ENCODE assay signal across 25 cellular contexts in the genomic region with DNA sequence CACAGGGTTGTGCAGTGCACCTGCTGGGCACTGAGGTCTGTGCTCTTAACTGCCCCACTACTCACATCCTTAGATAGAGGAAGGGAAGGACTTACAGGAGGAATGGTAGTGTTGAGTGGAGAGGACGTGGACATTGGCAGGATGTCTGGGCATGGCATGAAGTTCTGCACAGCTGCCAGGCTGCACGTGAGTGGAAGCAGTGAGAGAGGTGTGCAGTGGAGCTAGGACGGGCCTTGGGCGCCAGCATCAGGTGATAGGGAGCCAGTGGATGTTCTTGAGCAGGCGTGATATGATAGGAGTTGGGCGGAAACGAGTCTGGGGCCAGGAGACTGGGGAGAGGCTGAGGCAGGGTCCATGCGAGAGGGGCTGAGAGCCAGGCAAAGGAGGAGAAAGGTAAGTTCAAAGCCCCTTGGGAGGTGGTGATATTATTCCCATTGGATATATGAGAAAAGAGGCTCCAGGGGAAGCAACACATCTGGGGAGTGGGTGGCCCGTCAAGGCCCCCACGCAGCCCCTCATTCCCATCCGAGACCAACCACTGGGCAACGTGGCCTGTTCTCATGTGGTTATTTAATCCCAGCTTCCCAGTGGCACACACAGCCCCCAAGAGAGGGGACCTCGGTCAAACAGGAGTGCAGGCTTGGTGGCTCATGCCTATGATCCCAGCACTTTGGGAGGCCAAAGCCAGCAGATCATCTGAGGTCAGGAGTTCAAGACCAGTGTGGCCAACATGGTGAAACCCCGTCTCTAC. TPM values are rescaled to one million over a fixed set of nuclear protein-coding genes. Genes with fewer than 3 reads are reported as not detected.
DNase-seq lines count a peak whose midpoint lies in the region; ATAC-seq and TF ChIP-seq lines count a peak whose summit lies in the region.
"Had no signal": no experiment of that assay in that cellular context is flagged by ENCODE, and none has a peak within 500 bp of the region (broad histone marks: within the 10 kb centered on the region; RNA-seq: fewer than 3 reads in every experiment).

No MANE protein-coding gene starts in this region.

- H3K27ac Mint-ChIP-seq in CD14-positive monocyte, result no peak overlapping the region
- H3K27ac Mint-ChIP-seq: activated CD4-positive, alpha-beta T cell treated with anti-CD3 and anti-CD28 coated beads, Interleukin-2, amount 10 ng/mL, durations not matched to agents 24 days and 14 days; activated naive CD8-positive, alpha-beta T cell; CD4-positive, alpha-beta T cell; neural progenitor cell; stimulated activated naive CD8-positive, alpha-beta T cell treated with anti-CD3 and anti-CD28 coated beads, Interleukin-15, amount 100 ng/mL, for 72 hours had no signal

- no peaks in the 10 kb centered on the region for H3K36me3 ChIP-seq in trophoblast cell (ENCODE audit: control insufficient read depth in 1 of 2, insufficient read depth in 2 of 2, low read length in 2 of 2)
- no peaks in the 10 kb centered on the region for H3K36me3 ChIP-seq in MG63
- H3K36me3 ChIP-seq: neural progenitor cell, prostate gland, tibial artery had no signal

- no peak overlapping the region for H3K23ac ChIP-seq in trophoblast cell (ENCODE audit: low read length)

- no peaks in the 10 kb centered on the region for H3K4me1 ChIP-seq in trophoblast cell (ENCODE audit: control insufficient read depth in 1 of 2, insufficient read depth in 2 of 2, low read length in 2 of 2)
- H3K4me1 ChIP-seq: prostate gland had no signal

- H3K4me3 ChIP-seq in trophoblast cell (ENCODE audit: low read depth, low read length) (peak overlapping the region; percentile 2), MG63 (no peak overlapping the region)
- H3K4me3 ChIP-seq: neural progenitor cell, prostate gland, tibial artery had no signal

- no peaks in the 10 kb centered on the region for H3K27me3 ChIP-seq in trophoblast cell (ENCODE audit: insufficient read depth, low read length)
- no peaks in the 10 kb centered on the region for H3K27me3 ChIP-seq in MG63
- H3K27me3 ChIP-seq: neural progenitor cell had no signal

- no peaks in the 10 kb centered on the region for H3K79me2 ChIP-seq in trophoblast cell (ENCODE audit: control insufficient read depth, insufficient read depth, low read length, poor library complexity)

- H3K79me1 ChIP-seq in trophoblast cell (ENCODE audit: low read length), result no peaks in the 10 kb centered on the region

- no peak overlapping the region for H3K4me2 ChIP-seq in trophoblast cell (ENCODE audit: low read length)
- H3K4me2 ChIP-seq: neural progenitor cell had no signal

- no peak overlapping the region for H3K18ac ChIP-seq in trophoblast cell (ENCODE audit: low read length)

- no peak overlapping the region for H4K8ac ChIP-seq in trophoblast cell (ENCODE audit: low read depth, low read length)

- H2BK5ac ChIP-seq in trophoblast cell (ENCODE audit: low read depth, low read length, poor library complexity), result no peak overlapping the region

- H2BK120ac ChIP-seq in trophoblast cell (ENCODE audit: insufficient read depth, low read length, poor library complexity), result no peak overlapping the region

- no peak overlapping the region for H2BK12ac ChIP-seq in trophoblast cell (ENCODE audit: low read length)

- WGBS in trophoblast cell (ENCODE audit: extremely low coverage, insufficient coverage, insufficient read length), result no CpG with 5 or more reads among the region's 14 CpGs

- no peak overlapping the region for H3K4ac ChIP-seq in trophoblast cell (ENCODE audit: low read depth, low read length)

- ATAC-seq in left ventricle myocardium superior, result peak; percentile 96
- ATAC-seq: stimulated activated naive CD8-positive, alpha-beta T cell treated with anti-CD3 and anti-CD28 coated beads, Interleukin-15, amount 100 ng/mL, for 72 hours had no signal

- intact Hi-C loops in CD14-positive monocyte (cut with micrococcal nuclease), result no loop called here
- intact Hi-C loops in left ventricle myocardium superior (cut with micrococcal nuclease), result no loop called here

- H3K9me3 ChIP-seq in trophoblast cell (ENCODE audit: insufficient read depth, low read depth, low read length) (peaks cover 9% of the 10 kb centered on the region), MG63 (no peaks in the 10 kb centered on the region)
- H3K9me3 ChIP-seq: prostate gland, tibial artery had no signal

- no peak overlapping the region for H4K91ac ChIP-seq in trophoblast cell (ENCODE audit: low read depth, low read length)

- H3K9me3 Mint-ChIP-seq in CD14-positive monocyte, result no peaks in the 10 kb centered on the region
- H3K9me3 Mint-ChIP-seq: activated CD4-positive, alpha-beta T cell treated with anti-CD3 and anti-CD28 coated beads, Interleukin-2, amount 10 ng/mL, durations not matched to agents 24 days and 14 days; CD4-positive, alpha-beta T cell; neural progenitor cell; stimulated activated naive CD8-positive, alpha-beta T cell treated with anti-CD3 and anti-CD28 coated beads, Interleukin-15, amount 100 ng/mL, for 72 hours had no signal

- DNase-seq in 8988T (peak; percentile 8), CD14-positive monocyte (ENCODE audit: low spot score) (peak; percentile 29), left ventricle myocardium superior (peak; percentile 83), trophoblast cell (no peak), NCI-H1092 treated with DMSO at 0.1 percent for 48 hours (lab: John Stamatoyannopoulos, UW) (no peak), MG63 (no peak)
- DNase-seq in stimulated activated CD4-positive, alpha-beta T cell treated with anti-CD3 and anti-CD28 coated beads, Interleukin-2, amount 100 ng/mL, for 24 hours, result no peak
- DNase-seq: activated CD4-positive, alpha-beta T cell treated with anti-CD3 and anti-CD28 coated beads, Interleukin-2, amount 10 ng/mL, durations not matched to agents 24 days and 14 days; anterior cingulate cortex; effector memory CD4-positive, alpha-beta T cell; erythroblast; Karpas-422; mammary epithelial cell; MV-4-11; NCI-H146; NCI-H446 treated with DMSO at 0.1 percent for 48 hours had no signal

- H4K12ac ChIP-seq in trophoblast cell (ENCODE audit: low read depth, low read length), result no peak overlapping the region

- H2AK5ac ChIP-seq in trophoblast cell (ENCODE audit: low read length), result no peak overlapping the region

- H3K27ac ChIP-seq in trophoblast cell (ENCODE audit: low read depth, low read length), result no peak overlapping the region
- H3K27ac ChIP-seq: neural progenitor cell, prostate gland, tibial artery had no signal

- no peak overlapping the region for H3K9ac ChIP-seq in trophoblast cell (ENCODE audit: low read length)
- H3K9ac ChIP-seq: neural progenitor cell had no signal

- no peak overlapping the region for H3K4me3 Mint-ChIP-seq in CD14-positive monocyte
- H3K4me3 Mint-ChIP-seq: activated CD4-positive, alpha-beta T cell treated with anti-CD3 and anti-CD28 coated beads, Interleukin-2, amount 10 ng/mL, durations not matched to agents 24 days and 14 days; activated naive CD8-positive, alpha-beta T cell; CD4-positive, alpha-beta T cell; neural progenitor cell; stimulated activated naive CD8-positive, alpha-beta T cell treated with anti-CD3 and anti-CD28 coated beads, Interleukin-15, amount 100 ng/mL, for 72 hours had no signal

- H3K27me3 Mint-ChIP-seq in CD14-positive monocyte (ENCODE audit: low read depth in 3 of 3), result peaks cover 1 to 4% (median 2%) of the 10 kb centered on the region in 3 donors
- H3K27me3 Mint-ChIP-seq: activated naive CD8-positive, alpha-beta T cell; stimulated activated naive CD8-positive, alpha-beta T cell treated with anti-CD3 and anti-CD28 coated beads, Interleukin-15, amount 100 ng/mL, for 72 hours had no signal

- no peaks in the 10 kb centered on the region for H3K36me3 Mint-ChIP-seq in CD14-positive monocyte
- H3K36me3 Mint-ChIP-seq: activated naive CD8-positive, alpha-beta T cell; neural progenitor cell had no signal

- no peak overlapping the region for H2AFZ ChIP-seq in trophoblast cell (ENCODE audit: insufficient read depth, low read length, poor library complexity)
- H2AFZ ChIP-seq: neural progenitor cell had no signal

- TF ChIP-seq CTCF in CD14-positive monocyte (IDR thresholded peaks at IDR 0.05), result no peak

- H3K14ac ChIP-seq in trophoblast cell (ENCODE audit: low read length), result no peak overlapping the region

- H3K4me1 Mint-ChIP-seq in CD14-positive monocyte, result peaks cover 2% of the 10 kb centered on the region
- H3K4me1 Mint-ChIP-seq: activated CD4-positive, alpha-beta T cell treated with anti-CD3 and anti-CD28 coated beads, Interleukin-2, amount 10 ng/mL, durations not matched to agents 24 days and 14 days; stimulated activated naive CD8-positive, alpha-beta T cell treated with anti-CD3 and anti-CD28 coated beads, Interleukin-15, amount 100 ng/mL, for 72 hours had no signal

RNA-seq across cellular contexts. Expression of a gene that starts 45.7 kb away (rescaled TPM):
- under 1 TPM; 0.02 to 0.12 TPM for polyA plus RNA-seq in CD14-positive monocyte
- total RNA-seq in left ventricle myocardium superior, result 7.4 TPM
- 0.12 TPM in 2 replicates for polyA plus RNA-seq in trophoblast cell (2013)
- 2.6 and 5.1 TPM in 2 replicates for total RNA-seq in MG63 (2014; rRNA removed; shearing (Covaris generic); ENCODE audit: low replicate concordance)

RNA-seq across cellular contexts. Expression of a gene that starts 46.5 kb away (rescaled TPM):
- not detected for polyA plus RNA-seq in CD14-positive monocyte
- not detected for total RNA-seq in left ventricle myocardium superior
- polyA plus RNA-seq in trophoblast cell (2013), result not detected in 2 replicates
- total RNA-seq in MG63 (2014; rRNA removed; shearing (Covaris generic); ENCODE audit: low replicate concordance), result not detected in 2 replicates
- total RNA-seq: activated CD4-positive, alpha-beta T cell treated with anti-CD3 and anti-CD28 coated beads, Interleukin-2, amount 10 ng/mL, durations not matched to agents 24 days and 14 days; bronchial epithelial cell; CD4-positive, alpha-beta T cell; kidney epithelial cell; mammary epithelial cell had no signal
- polyA plus RNA-seq: mammary epithelial cell had no signal

RNA-seq across cellular contexts. Expression of a gene that starts 56.7 kb away (rescaled TPM):
- not detected for polyA plus RNA-seq in CD14-positive monocyte
- total RNA-seq in left ventricle myocardium superior, result not detected
- 0.04 and 0.08 TPM in 2 replicates for polyA plus RNA-seq in trophoblast cell (2013)
- not detected in 2 replicates for total RNA-seq in MG63 (2014; rRNA removed; shearing (Covaris generic); ENCODE audit: low replicate concordance)
- total RNA-seq: activated CD4-positive, alpha-beta T cell treated with anti-CD3 and anti-CD28 coated beads, Interleukin-2, amount 10 ng/mL, durations not matched to agents 24 days and 14 days; CD4-positive, alpha-beta T cell; skeletal muscle tissue had no signal

Comparison
In these comparisons a context has a peak if more than half of its experiments do, and no peak if none do; other contexts are left out.
1. DNase-seq: peak in 8988T (single experiment), CD14-positive monocyte (single experiment) and left ventricle myocardium superior (single experiment); none in trophoblast cell (0 of 2), stimulated activated CD4-positive, alpha-beta T cell treated with anti-CD3 and anti-CD28 coated beads, Interleukin-2, amount 100 ng/mL, for 24 hours (0 of 2), NCI-H1092 treated with DMSO at 0.1 percent for 48 hours (single experiment) and MG63 (single experiment).